In genomic region chr2:105385703-105386540, GRCh38 we compare ENCODE assay signal across 17 cellular contexts. TPM values are rescaled to one million over a fixed set of nuclear protein-coding genes. Genes with fewer than 3 reads are reported as not detected.
A peak's percentile ranks its signal among the peaks of the same experiment; 100 is the strongest.
DNase-seq lines count a peak whose midpoint lies in the region; ATAC-seq and TF ChIP-seq lines count a peak whose summit lies in the region.
"Had no signal": no experiment of that assay in that cellular context is flagged by ENCODE, and none has a peak within 500 bp of the region (broad histone marks: within the 10 kb centered on the region; RNA-seq: fewer than 3 reads in every experiment).

No MANE protein-coding gene starts in this region.

- H2AFZ ChIP-seq in PC-9, result no peak overlapping the region

- peaks cover 1% of the 10 kb centered on the region for H3K36me3 Mint-ChIP-seq in activated CD4-positive, alpha-beta T cell treated with anti-CD3 and anti-CD28 coated beads, Interleukin-2, amount 10 ng/mL, durations not matched to agents 7 days and 5 days (ENCODE audit: low read depth)
- H3K36me3 Mint-ChIP-seq: memory B cell had no signal

- ATAC-seq in right cardiac atrium (no peak), psoas muscle (no peak), GM18873 (IDR thresholded peaks at IDR 0.05; ENCODE audit: low FRiP score, unreplicated experiment) (no peak)

- H3K4me1 ChIP-seq in PC-9 (replicated peaks; ENCODE audit: insufficient read depth) (peaks cover 76% of the 10 kb centered on the region), right cardiac atrium (ENCODE audit: control insufficient read depth, insufficient read depth, low read length) (peaks cover 8% of the 10 kb centered on the region), psoas muscle (peaks cover 78% of the 10 kb centered on the region)

- peaks cover 92% of the 10 kb centered on the region for H3F3A ChIP-seq in PC-9 (ENCODE audit: insufficient read depth, low read depth)

- BruUV-seq in PC-9 (replicated peaks; lab: Mats Ljungman, UMichigan), result no TSS peak

- H3K36me3 ChIP-seq in PC-9 (ENCODE audit: low read depth) (peaks cover 78% of the 10 kb centered on the region), psoas muscle (ENCODE audit: insufficient read depth in 1 of 2, low read depth in 1 of 2) (peaks cover 4 to 28% of the 10 kb centered on the region in 2 donors)

- H4K20me1 ChIP-seq in PC-9 (ENCODE audit: insufficient read depth), result peaks cover 11% of the 10 kb centered on the region

- peaks cover 97% of the 10 kb centered on the region for H3K79me2 ChIP-seq in PC-9 (ENCODE audit: low read depth)

- intact Hi-C loops in PC-9 (cut with micrococcal nuclease; ENCODE audit: unreplicated experiment) (no loop called here), right cardiac atrium (cut with DNase I) (loop anchor here in 2 of 4 donors (10.0 kb wide), 2 partner anchors 49 to 109 kb away; no protein-coding TSS in a partner anchor), psoas muscle (cut with DNase I) (no loop called here)

- no peak overlapping the region for H3K27ac Mint-ChIP-seq in activated CD4-positive, alpha-beta T cell treated with anti-CD3 and anti-CD28 coated beads, Interleukin-2, amount 10 ng/mL, durations not matched to agents 7 days and 5 days
- H3K27ac Mint-ChIP-seq: memory B cell had no signal

- DNase-seq in DMS53 (lab: John Stamatoyannopoulos, UW) (peak; percentile 85), PC-9 (no peak), right cardiac atrium (no peak), psoas muscle (no peak)
- no peak for DNase-seq in central memory CD4-positive, alpha-beta T cell
- DNase-seq in activated CD4-positive, alpha-beta T cell treated with anti-CD3 and anti-CD28 coated beads, Interleukin-2, amount 10 ng/mL, durations not matched to agents 7 days and 5 days, result no peak
- DNase-seq: activated CD4-positive, CD25-positive, alpha-beta regulatory T cell; amniotic stem cell; COR-L47; hippocampal formation; NCI-H1930; SHP77 treated with DMSO at 0.1 percent for 48 hours; stimulated activated naive CD4-positive, alpha-beta T cell; trophoblast cell had no signal

- no peaks in the 10 kb centered on the region for H3K9me2 ChIP-seq in PC-9 (ENCODE audit: insufficient read depth)

- H3K27ac ChIP-seq in PC-9 (peak overlapping the region; percentile 76; the same call in 1 of the 2 replicates), right cardiac atrium (ENCODE audit: low read length) (peak overlapping the region; percentile 26), psoas muscle (peak overlapping the region; percentile 88)

- H3K27me3 ChIP-seq in PC-9 (ENCODE audit: insufficient read depth, low read depth) (no peaks in the 10 kb centered on the region), right cardiac atrium (ENCODE audit: control insufficient read depth, insufficient read depth) (no peaks in the 10 kb centered on the region), psoas muscle (ENCODE audit: insufficient read depth in 3 of 3, low read length in 2 of 3) (no peaks in the 10 kb centered on the region)

- H3K4me3 ChIP-seq in PC-9, result no peak overlapping the region
- no peak overlapping the region for H3K4me3 ChIP-seq in right cardiac atrium (ENCODE audit: low read length)
- no peak overlapping the region for H3K4me3 ChIP-seq in psoas muscle

- CTCF ChIA-PET in PC-9 (lab: Charles Lee), result no interaction called here
- CTCF ChIA-PET in activated CD4-positive, alpha-beta T cell treated with anti-CD3 and anti-CD28 coated beads, Interleukin-2, amount 10 ng/mL, durations not matched to agents 7 days and 5 days (lab: Charles Lee), result interaction anchor here (0.7 kb wide), 1 partner anchor 171 kb away, joined by 3 read pairs; no protein-coding TSS in a partner anchor

- H3K4me1 Mint-ChIP-seq in activated CD4-positive, alpha-beta T cell treated with anti-CD3 and anti-CD28 coated beads, Interleukin-2, amount 10 ng/mL, durations not matched to agents 7 days and 5 days, result no peaks in the 10 kb centered on the region
- H3K4me1 Mint-ChIP-seq: memory B cell, neural crest cell had no signal

- no peak overlapping the region for H3K4me3 Mint-ChIP-seq in activated CD4-positive, alpha-beta T cell treated with anti-CD3 and anti-CD28 coated beads, Interleukin-2, amount 10 ng/mL, durations not matched to agents 7 days and 5 days
- H3K4me3 Mint-ChIP-seq: memory B cell, neural crest cell had no signal

- POLR2A ChIA-PET in PC-9 (lab: Charles Lee; ENCODE audit: unreplicated experiment), result interaction anchor here (0.7 kb wide), 1 partner anchor 58 kb away, joined by 4 read pairs; no protein-coding TSS in a partner anchor
- POLR2A ChIA-PET in activated CD4-positive, alpha-beta T cell treated with anti-CD3 and anti-CD28 coated beads, Interleukin-2, amount 10 ng/mL, durations not matched to agents 7 days and 5 days (lab: Charles Lee), result no interaction called here

- 90% methylated on average over 21 of the region's 21 CpGs for WGBS in right cardiac atrium
- WGBS in psoas muscle, 3 donors, result 87 to 92% (median 88%) methylated on average over 21 of the region's 21 CpGs

- 0 out of 2 replicates have a peak, but pooled peaks cover 3% of the 10 kb centered on the region for H3K9me3 ChIP-seq in PC-9 (ENCODE audit: insufficient read depth, low read depth)
- no peaks in the 10 kb centered on the region for H3K9me3 ChIP-seq in right cardiac atrium (ENCODE audit: control insufficient read depth, low read length)
- H3K9me3 ChIP-seq in psoas muscle, result no peaks in the 10 kb centered on the region

- H3K9me3 Mint-ChIP-seq in activated CD4-positive, alpha-beta T cell treated with anti-CD3 and anti-CD28 coated beads, Interleukin-2, amount 10 ng/mL, durations not matched to agents 7 days and 5 days, result no peaks in the 10 kb centered on the region
- H3K9me3 Mint-ChIP-seq: neural crest cell had no signal

- H3K27me3 Mint-ChIP-seq in activated CD4-positive, alpha-beta T cell treated with anti-CD3 and anti-CD28 coated beads, Interleukin-2, amount 10 ng/mL, durations not matched to agents 7 days and 5 days, result no peaks in the 10 kb centered on the region

- TF ChIP-seq CTCF in PC-9 (conservative IDR thresholded peaks at IDR 0.05) (no peak), psoas muscle (IDR thresholded peaks at IDR 0.05) (no peak)

- no peak overlapping the region; the same call in 1 of the 2 replicates for H3K4me2 ChIP-seq in PC-9

RNA-seq across cellular contexts. Expression of gene FHL2, which starts 12.9 kb away (rescaled TPM):
- 109 and 117 TPM in 2 replicates for total RNA-seq in PC-9 (2021)
- 100 to 1,000 TPM; 423 to 631 (median 511) TPM for total RNA-seq in right cardiac atrium
- polyA plus RNA-seq in right cardiac atrium, result 410 TPM
- total RNA-seq in psoas muscle, result 100 to 1,000 TPM in 1 of 4 donors, 10 to 100 TPM in 3; 33.5 to 114 (median 51.7) TPM
- 10 to 100 TPM; 24.7 to 40.9 (median 28.5) TPM for polyA plus RNA-seq in psoas muscle
- total RNA-seq in activated CD4-positive, alpha-beta T cell treated with anti-CD3 and anti-CD28 coated beads, Interleukin-2, amount 10 ng/mL, durations not matched to agents 7 days and 5 days, result 1 to 10 TPM; 3.6 TPM

RNA-seq across cellular contexts. Expression of gene C2orf49, which starts 48.6 kb away (rescaled TPM):
- 16.2 and 19.8 TPM in 2 replicates for total RNA-seq in PC-9 (2021)
- 10 to 100 TPM; 13.2 to 20.3 (median 17.0) TPM for total RNA-seq in right cardiac atrium
- 15.8 TPM for polyA plus RNA-seq in right cardiac atrium
- total RNA-seq in psoas muscle, result 10 to 100 TPM; 14.8 to 19.4 (median 15.5) TPM
- 10 to 100 TPM; 13.2 to 24.6 (median 14.3) TPM for polyA plus RNA-seq in psoas muscle
- total RNA-seq in activated CD4-positive, alpha-beta T cell treated with anti-CD3 and anti-CD28 coated beads, Interleukin-2, amount 10 ng/mL, durations not matched to agents 7 days and 5 days, result 10 to 100 TPM; 23.5 to 24.5 TPM

RNA-seq across cellular contexts. Expression of gene TGFBRAP1, which starts 56.4 kb away (rescaled TPM):
- 11.4 and 16.7 TPM in 2 replicates for total RNA-seq in PC-9 (2021)
- 10 to 100 TPM in 3 of 4 donors, 1 to 10 TPM in 1; 9.9 to 12.5 (median 11.8) TPM for total RNA-seq in right cardiac atrium
- polyA plus RNA-seq in right cardiac atrium, result 3.6 TPM
- total RNA-seq in psoas muscle, result 10 to 100 TPM; 13.3 to 21.4 (median 16.8) TPM
- 10 to 100 TPM in 1 of 3 donors, 1 to 10 TPM in 2; 5.4 to 18.2 (median 8.8) TPM for polyA plus RNA-seq in psoas muscle
- total RNA-seq in activated CD4-positive, alpha-beta T cell treated with anti-CD3 and anti-CD28 coated beads, Interleukin-2, amount 10 ng/mL, durations not matched to agents 7 days and 5 days, result 10 to 100 TPM; 20.5 to 21.4 TPM

Comparison
In these comparisons a context has a peak if more than half of its experiments do, and no peak if none do; other contexts are left out.
1. H3K27ac ChIP-seq: peak in every context shown above with its lines; median percentile 88 in psoas muscle; 76 in PC-9; 26 in right cardiac atrium.
2. RNA of gene FHL2, which starts 12.9 kb away (total RNA-seq): 423 to 631 TPM in right cardiac atrium, 109 to 117 TPM in PC-9 and 33.5 to 114 TPM in psoas muscle; 3.6 TPM in activated CD4-positive, alpha-beta T cell treated with anti-CD3 and anti-CD28 coated beads, Interleukin-2, amount 10 ng/mL, durations not matched to agents 7 days and 5 days; every median in the first group is over 4 times any median in the second.